ENCODE assay signal across 1 cellular context in genomic region chr17:38673714-38674012, GRCh38.
TF ChIP-seq lines count a peak whose summit lies in the region.

No MANE protein-coding gene starts in this region.

TF ChIP-seq in HepG2, 621 proteins besides CTCF, POLR2A, EP300 and RAD21 (continues in another document):
- TF ChIP-seq PRDM15 (CRISPR knock-in tag; IDR thresholded peaks at IDR 0.05) (no peak), RCOR2 (CRISPR knock-in tag; IDR thresholded peaks at IDR 0.05) (no peak), AFF4 (CRISPR knock-in tag; IDR thresholded peaks at IDR 0.05) (no peak), TBP (CRISPR knock-in tag; IDR thresholded peaks at IDR 0.05) (no peak), HMG20A (CRISPR knock-in tag; IDR thresholded peaks at IDR 0.05; ENCODE audit: borderline replicate concordance) (no peak), MAX (IDR thresholded peaks at IDR 0.05) (peak; percentile 47), NCOA5 (CRISPR knock-in tag; IDR thresholded peaks at IDR 0.05) (no peak), PBX2 (CRISPR knock-in tag; IDR thresholded peaks at IDR 0.05) (no peak), ZNF616 (CRISPR knock-in tag; IDR thresholded peaks at IDR 0.05; ENCODE audit: low read depth) (0 out of 2 replicates have a peak, but pooled peaks have one; percentile 33), RFXAP (CRISPR knock-in tag; IDR thresholded peaks at IDR 0.05; ENCODE audit: borderline replicate concordance) (no peak), RNF2 (conservative IDR thresholded peaks at IDR 0.05; ENCODE audit: low read depth) (0 out of 2 replicates have a peak, but pooled peaks have one; percentile 12), ZIK1 (CRISPR knock-in tag; IDR thresholded peaks at IDR 0.05; ENCODE audit: borderline replicate concordance, low read depth) (0 out of 2 replicates have a peak, but pooled peaks have one; percentile 26), ZBTB2 (CRISPR knock-in tag; IDR thresholded peaks at IDR 0.05; ENCODE audit: low read depth) (0 out of 2 replicates have a peak, but pooled peaks have one; percentile 14), ZC3H13 (CRISPR knock-in tag; IDR thresholded peaks at IDR 0.05) (peak; percentile 85), HOXA9 (CRISPR knock-in tag; IDR thresholded peaks at IDR 0.05; ENCODE audit: borderline replicate concordance) (0 out of 2 replicates have a peak, but pooled peaks have one; percentile 23), ZNF543 (CRISPR knock-in tag; IDR thresholded peaks at IDR 0.05) (no peak), ZNF776 (CRISPR knock-in tag; IDR thresholded peaks at IDR 0.05) (no peak), ZNF264 (CRISPR knock-in tag; IDR thresholded peaks at IDR 0.05) (0 out of 2 replicates have a peak, but pooled peaks have one; percentile 11), ZNF232 (CRISPR knock-in tag; IDR thresholded peaks at IDR 0.05; ENCODE audit: borderline replicate concordance) (no peak), CSRNP2 (CRISPR knock-in tag; conservative IDR thresholded peaks at IDR 0.05; ENCODE audit: low read depth) (no peak), ZBTB34 (CRISPR knock-in tag; IDR thresholded peaks at IDR 0.05) (no peak), CCDC6 (CRISPR knock-in tag; IDR thresholded peaks at IDR 0.05) (0 out of 2 replicates have a peak, but pooled peaks have one; percentile 42), YEATS2 (CRISPR knock-in tag; IDR thresholded peaks at IDR 0.05; ENCODE audit: borderline replicate concordance) (no peak), ATF7 (IDR thresholded peaks at IDR 0.05) (no peak), ATF7 (CRISPR knock-in tag; IDR thresholded peaks at IDR 0.05) (no peak), NONO (IDR thresholded peaks at IDR 0.05) (no peak), NONO (CRISPR knock-in tag; conservative IDR thresholded peaks at IDR 0.05) (peak; percentile 55), ZBTB37 (CRISPR knock-in tag; IDR thresholded peaks at IDR 0.05) (no peak), IKZF4 (CRISPR knock-in tag; IDR thresholded peaks at IDR 0.05; ENCODE audit: borderline replicate concordance, low read depth, not compliant biosample characterization) (peak; percentile 90), SP140L (CRISPR knock-in tag; IDR thresholded peaks at IDR 0.05; ENCODE audit: borderline replicate concordance) (no peak), ZFYVE20 (CRISPR knock-in tag; IDR thresholded peaks at IDR 0.05; ENCODE audit: borderline replicate concordance, low read depth) (no peak), BRCA1 (CRISPR knock-in tag; IDR thresholded peaks at IDR 0.05) (no peak), TP53 (CRISPR knock-in tag; conservative IDR thresholded peaks at IDR 0.05) (no peak), ZNF235 (CRISPR knock-in tag; IDR thresholded peaks at IDR 0.05; ENCODE audit: borderline replicate concordance) (no peak), HCFC1 (IDR thresholded peaks at IDR 0.05; ENCODE audit: low read depth, low read length) (no peak), ZNF639 (CRISPR knock-in tag; conservative IDR thresholded peaks at IDR 0.05) (no peak), CERS6 (CRISPR knock-in tag; IDR thresholded peaks at IDR 0.05) (no peak), ZMYM3 (CRISPR knock-in tag; IDR thresholded peaks at IDR 0.05) (no peak), ZNF512 (CRISPR knock-in tag; IDR thresholded peaks at IDR 0.05) (no peak), ZNF441 (CRISPR knock-in tag; IDR thresholded peaks at IDR 0.05; ENCODE audit: borderline replicate concordance) (no peak), XBP1 (CRISPR knock-in tag; IDR thresholded peaks at IDR 0.05) (no peak), CENPBD1 (CRISPR knock-in tag; IDR thresholded peaks at IDR 0.05; ENCODE audit: borderline replicate concordance, low read depth) (no peak), JARID2 (CRISPR knock-in tag; IDR thresholded peaks at IDR 0.05; ENCODE audit: insufficient replicate concordance) (no peak), CBX2 (IDR thresholded peaks at IDR 0.05; ENCODE audit: low read depth, low read length) (no peak), CBX2 (CRISPR knock-in tag; IDR thresholded peaks at IDR 0.05; ENCODE audit: low read depth) (no peak)
